Comparison of ENCODE assay signal across 18 cellular contexts in the genomic region with DNA sequence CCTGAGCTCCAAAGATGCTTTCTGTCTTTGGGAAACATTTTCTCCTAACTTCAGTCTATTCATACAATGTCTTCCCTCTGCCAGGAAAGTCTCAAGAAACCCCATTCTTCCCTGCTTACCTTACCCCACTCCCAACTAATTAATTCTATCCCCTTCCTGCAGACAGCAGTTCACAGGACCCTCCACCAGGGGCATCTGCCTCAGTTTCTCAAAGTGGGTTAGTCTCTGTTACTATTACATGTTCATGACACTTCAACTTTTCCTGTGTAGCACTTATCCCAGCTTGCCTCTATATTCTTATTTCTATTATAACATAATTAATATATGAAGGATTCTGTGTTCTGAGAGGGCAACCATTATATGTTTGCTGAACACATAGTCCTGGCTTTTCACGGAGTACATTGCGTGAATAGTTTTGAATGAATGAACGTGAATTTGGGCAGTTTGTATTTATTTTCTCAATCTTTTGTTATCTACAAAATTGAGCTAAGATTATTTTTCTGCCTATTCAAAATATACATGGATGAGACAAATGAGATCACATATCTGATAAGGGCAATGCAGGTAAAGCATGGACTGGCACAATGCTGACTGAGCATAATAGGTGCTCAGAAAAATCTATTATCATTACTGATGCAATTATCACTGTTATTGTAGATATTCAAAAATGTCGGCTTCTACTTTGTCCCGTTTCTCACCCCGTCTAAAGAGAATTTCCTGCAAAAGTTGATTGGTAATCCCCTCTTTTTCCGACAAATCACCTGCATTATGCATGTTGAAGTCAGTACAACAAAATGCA.
DNase-seq lines count a peak whose midpoint lies in the region; ATAC-seq and TF ChIP-seq lines count a peak whose summit lies in the region.
"Had no signal": no experiment of that assay in that cellular context is flagged by ENCODE, and none has a peak within 500 bp of the region (broad histone marks: within the 10 kb centered on the region; RNA-seq: fewer than 3 reads in every experiment).

No MANE protein-coding gene starts in this region.

- no peak for TF ChIP-seq EP300 in stomach (IDR thresholded peaks at IDR 0.05)

- no peak for TF ChIP-seq POLR2A in stomach (IDR thresholded peaks at IDR 0.05)
- no peak for TF ChIP-seq POLR2A in erythroblast (IDR thresholded peaks at IDR 0.05; ENCODE audit: low read length)

- H3K9ac ChIP-seq in adipocyte (ENCODE audit: low read length), result peak overlapping the region; percentile 57

- intact Hi-C loops in right cardiac atrium (cut with DNase I) (no loop called here), stomach (cut with DNase I; ENCODE audit: low total_unique reads) (no loop called here)

- WGBS in right cardiac atrium, result 76% methylated on average over 7 of the region's 7 CpGs
- 56 to 75% (median 72%) methylated on average over 7 of the region's 7 CpGs for WGBS in stomach, 5 donors

- TF ChIP-seq CTCF in GM12873 (IDR thresholded peaks at IDR 0.05; ENCODE audit: insufficient read depth, low read depth, low read length, missing control alignments) (peak; percentile 15), stomach (IDR thresholded peaks at IDR 0.05) (no peak)

- H3K27me3 ChIP-seq in adipocyte (replicated peaks; ENCODE audit: control insufficient read depth, insufficient read depth, low read length) (no peaks in the 10 kb centered on the region), right cardiac atrium (ENCODE audit: control insufficient read depth, insufficient read depth) (no peaks in the 10 kb centered on the region), stomach (no peaks in the 10 kb centered on the region)

- peaks cover 24% of the 10 kb centered on the region for H3K4me1 ChIP-seq in adipocyte (ENCODE audit: control insufficient read depth, insufficient read depth, low read length)
- H3K4me1 ChIP-seq in right cardiac atrium (ENCODE audit: control insufficient read depth, insufficient read depth, low read length), result no peaks in the 10 kb centered on the region
- H3K4me1 ChIP-seq in stomach, result peaks cover 0 to 12% (median 0%) of the 10 kb centered on the region in 4 donors

- peaks cover 3% of the 10 kb centered on the region for H3K9me3 ChIP-seq in adipocyte (ENCODE audit: control insufficient read depth, low read length)
- H3K9me3 ChIP-seq in right cardiac atrium (ENCODE audit: control insufficient read depth, low read length), result no peaks in the 10 kb centered on the region
- H3K9me3 ChIP-seq in stomach, result no peaks in the 10 kb centered on the region

- no peak for ATAC-seq in right cardiac atrium
- ATAC-seq: activated naive CD8-positive, alpha-beta T cell treated with anti-CD3 and anti-CD28 coated beads, Interleukin-2, amount 50 U/mL, for 24 hours; HCT116; natural killer cell; Panc1; stimulated activated naive CD8-positive, alpha-beta T cell treated with anti-CD3 and anti-CD28 coated beads, Interleukin-15, Interleukin-2, amounts not matched to agents 100 U/mL and 50 U/mL, for 24 hours had no signal

- H3K4me3 ChIP-seq in adipocyte (ENCODE audit: low read length) (no peak overlapping the region), right cardiac atrium (ENCODE audit: low read length) (no peak overlapping the region), stomach (no peak overlapping the region)

- DNase-seq in adipocyte (ENCODE audit: low read depth) (no peak), right cardiac atrium (no peak), stomach (no peak), NCI-H2227 treated with DMSO at 0.1 percent for 48 hours (lab: John Stamatoyannopoulos, UW) (no peak), NCI-H226 (no peak), erythroblast (lab: John Stamatoyannopoulos, UW) (no peak)
- DNase-seq in activated CD8-positive, alpha-beta memory T cell treated with anti-CD3 and anti-CD28 coated beads, Interleukin-2, amount 50 U/mL, for 4 hours, result no peak
- DNase-seq: activated naive CD8-positive, alpha-beta T cell treated with anti-CD3 and anti-CD28 coated beads, Interleukin-2, amount 50 U/mL, for 24 hours; EL; foreskin melanocyte; mammary epithelial cell; natural killer cell; NCI-H1417 treated with DMSO at 0.1 percent for 48 hours; NCI-H2171; stimulated activated naive CD8-positive, alpha-beta T cell treated with anti-CD3 and anti-CD28 coated beads, Interleukin-15, Interleukin-2, amounts not matched to agents 100 U/mL and 50 U/mL, for 24 hours had no signal

- H3K27ac ChIP-seq in right cardiac atrium (ENCODE audit: low read length) (peak overlapping the region; percentile 39), stomach (peak overlapping the region in 4 of 5 donors; percentile 55 to 77 (median 62))

- H3K36me3 ChIP-seq in adipocyte (ENCODE audit: control insufficient read depth, insufficient read depth, low read length, severe bottlenecking) (no peaks in the 10 kb centered on the region), stomach (no peaks in the 10 kb centered on the region)
